8 cellular contexts compared by ENCODE assay signal in genomic region chr12:108559748-108560147, GRCh38. TPM values are rescaled to one million over a fixed set of nuclear protein-coding genes. Genes with fewer than 3 reads are reported as not detected.
DNase-seq lines count a peak whose midpoint lies in the region; TF ChIP-seq lines count a peak whose summit lies in the region.

No MANE protein-coding gene starts in this region.

- H3K36me3 ChIP-seq in GM23248 (ENCODE audit: low read depth) (peaks cover 7% of the 10 kb centered on the region), SU-DHL-6 (ENCODE audit: low read length) (0 out of 2 replicates have a peak, but pooled peaks cover 7% of the 10 kb centered on the region)

- TF ChIP-seq CTCF in SU-DHL-6 (IDR thresholded peaks at IDR 0.05; ENCODE audit: insufficient read depth, low read length, poor library complexity, severe bottlenecking) (no peak), fibroblast of pulmonary artery (IDR thresholded peaks at IDR 0.05; ENCODE audit: low read length, missing control alignments) (no peak)

- no peak overlapping the region for H2AFZ ChIP-seq in GM23248
- H2AFZ ChIP-seq in SU-DHL-6 (ENCODE audit: low read depth, low read length, severe bottlenecking), result no peak overlapping the region

- H3K27me3 ChIP-seq in GM23248 (replicated peaks; ENCODE audit: insufficient read depth), result no peaks in the 10 kb centered on the region
- no peaks in the 10 kb centered on the region for H3K27me3 ChIP-seq in SU-DHL-6 (ENCODE audit: low read length)

- H4K20me1 ChIP-seq in GM23248 (ENCODE audit: insufficient read depth) (peaks cover 13% of the 10 kb centered on the region; the same call in 1 of the 2 replicates), SU-DHL-6 (ENCODE audit: low read depth, low read length) (peaks cover 10% of the 10 kb centered on the region; the same call in 1 of the 2 replicates)

- H3F3A ChIP-seq in GM23248 (ENCODE audit: insufficient read depth) (peaks cover 9% of the 10 kb centered on the region; the same call in 1 of the 2 replicates), SU-DHL-6 (ENCODE audit: insufficient read depth) (peaks cover 7% of the 10 kb centered on the region)

- peak overlapping the region; percentile 91 for H3K4me2 ChIP-seq in GM23248 (ENCODE audit: unreplicated experiment)
- peak overlapping the region; percentile 95 for H3K4me2 ChIP-seq in SU-DHL-6 (ENCODE audit: low read depth, low read length, poor library complexity, severe bottlenecking)

- H3K4me3 ChIP-seq in GM23248 (peak overlapping the region; percentile 98), SU-DHL-6 (ENCODE audit: insufficient read depth, low read length, poor library complexity, severe bottlenecking) (peak overlapping the region; percentile 98), fibroblast of pulmonary artery (replicated peaks; ENCODE audit: low read depth, low read length) (peak overlapping the region; percentile 98), skeletal muscle cell (ENCODE audit: low read depth, low read length) (peak overlapping the region; percentile 100)

- H3K27ac ChIP-seq in GM23248, result peak overlapping the region; percentile 91
- no peak overlapping the region for H3K27ac ChIP-seq in SU-DHL-6 (ENCODE audit: low read depth, low read length)

- H3K9ac ChIP-seq in GM23248, result peak overlapping the region; percentile 98
- peak overlapping the region; percentile 95 for H3K9ac ChIP-seq in SU-DHL-6 (ENCODE audit: low read length)

- H3K9me3 ChIP-seq in GM23248 (ENCODE audit: low read depth) (no peaks in the 10 kb centered on the region), SU-DHL-6 (ENCODE audit: insufficient read depth, low read length) (no peaks in the 10 kb centered on the region)

- in situ Hi-C loops in GM23248 (cut with MboI), result loop anchor here (10.0 kb wide), 2 partner anchors 245 to 535 kb away; partner anchors contain the start of genes ALKBH2 and UNG

- DNase-seq in GM23248 (peak; percentile 23), fibroblast of pulmonary artery (ENCODE audit: low read depth) (no peak), skeletal muscle cell (ENCODE audit: low read depth) (no peak), cortex of kidney (lab: John Stamatoyannopoulos, UW) (no peak), NCI-H1417 (lab: John Stamatoyannopoulos, UW) (no peak), foreskin melanocyte (no peak)
- no peak for DNase-seq in stimulated activated CD4-positive, alpha-beta T cell treated with anti-CD3 and anti-CD28 coated beads, Interleukin-4, amount 100 ng/mL, for 24 hours

- H3K79me2 ChIP-seq in GM23248 (ENCODE audit: insufficient read depth), result peaks cover 84% of the 10 kb centered on the region
- peaks cover 68% of the 10 kb centered on the region for H3K79me2 ChIP-seq in SU-DHL-6 (ENCODE audit: insufficient read depth, low read length)

- peaks cover 20% of the 10 kb centered on the region for H3K4me1 ChIP-seq in GM23248 (ENCODE audit: insufficient read depth)

- WGBS in GM23248 (ENCODE audit: low coverage in 1 of 2, low lambda C conversion rate in 2 of 2, missing lambda C conversion rate in 2 of 2), 2 experiments, result 24 to 30% methylated on average over 3 of the region's 3 CpGs

- H3K9me2 ChIP-seq in GM23248 (ENCODE audit: insufficient read depth) (no peaks in the 10 kb centered on the region), SU-DHL-6 (replicated peaks; ENCODE audit: insufficient read depth, low read length) (no peaks in the 10 kb centered on the region)

RNA-seq across cellular contexts. Expression of gene SART3, which starts 1.2 kb away (rescaled TPM):
- 29.7 and 34.0 TPM in 2 replicates for total RNA-seq in GM23248 (2014; rRNA removed; shearing (Covaris generic))
- 20.5 and 20.8 TPM in 2 replicates for polyA plus RNA-seq in GM23248 (2016; fragmentation: Nextera tagmentation; extraction: Ambion mirVana)

RNA-seq across cellular contexts. Expression of gene ISCU, which starts 2.6 kb away (rescaled TPM):
- 145 and 159 TPM in 2 replicates for total RNA-seq in GM23248 (2014; rRNA removed; shearing (Covaris generic))
- 237 and 240 TPM in 2 replicates for polyA plus RNA-seq in GM23248 (2016; fragmentation: Nextera tagmentation; extraction: Ambion mirVana)

RNA-seq across cellular contexts. Expression of gene TMEM119, which starts 38.1 kb away (rescaled TPM):
- total RNA-seq in GM23248 (2014; rRNA removed; shearing (Covaris generic)), result 58.6 and 93.2 TPM in 2 replicates
- polyA plus RNA-seq in GM23248 (2016; fragmentation: Nextera tagmentation; extraction: Ambion mirVana), result 55.5 and 58.1 TPM in 2 replicates

RNA-seq across cellular contexts. Expression of gene FICD, which starts 44.7 kb away (rescaled TPM):
- 8.6 and 9.4 TPM in 2 replicates for total RNA-seq in GM23248 (2014; rRNA removed; shearing (Covaris generic))
- polyA plus RNA-seq in GM23248 (2016; fragmentation: Nextera tagmentation; extraction: Ambion mirVana), result 11.6 TPM in 2 replicates
